Comparison of ENCODE assay signal across 8 cellular contexts in genomic region chr7:105269397-105269796, GRCh38.
A peak's percentile ranks its signal among the peaks of the same experiment; 100 is the strongest.
DNase-seq lines count a peak whose midpoint lies in the region; ATAC-seq and TF ChIP-seq lines count a peak whose summit lies in the region.

No MANE protein-coding gene starts in this region.

- H3K9ac ChIP-seq in HUES64 (ENCODE audit: low read depth, low read length): no peak overlapping the region

- no peaks in the 10 kb centered on the region for H3K9me3 Mint-ChIP-seq in activated T-cell treated with anti-CD3 and anti-CD28 coated beads, Interleukin-2, amount 50 U/mL, for 72 hours
- H3K9me3 Mint-ChIP-seq in memory B cell: no peaks in the 10 kb centered on the region

- no peaks in the 10 kb centered on the region for H3K27me3 ChIP-seq in HUES64 (ENCODE audit: insufficient read depth, low read length)
- no peaks in the 10 kb centered on the region for H3K27me3 ChIP-seq in brain microvascular endothelial cell (replicated peaks)
- no peaks in the 10 kb centered on the region for H3K27me3 ChIP-seq in aorta (ENCODE audit: control insufficient read depth in 1 of 2, insufficient read depth in 2 of 2, low read length in 1 of 2)

- H3K27ac ChIP-seq in HUES64 (ENCODE audit: low read depth, low read length) (peak overlapping the region; percentile 19; the same call in 1 of the 2 replicates), brain microvascular endothelial cell (peak overlapping the region; percentile 74), aorta (ENCODE audit: low read depth in 1 of 2, low read length in 2 of 2) (no peak overlapping the region)

- no peaks in the 10 kb centered on the region for H3K27me3 Mint-ChIP-seq in activated T-cell treated with anti-CD3 and anti-CD28 coated beads, Interleukin-2, amount 50 U/mL, for 72 hours (ENCODE audit: low read depth)
- H3K27me3 Mint-ChIP-seq in memory B cell: no peaks in the 10 kb centered on the region

- in situ Hi-C loops in brain microvascular endothelial cell (cut with HindIII; ENCODE audit: low pct_ligation_motif_present, low sequenced_read_pairs): no loop called here

- no peaks in the 10 kb centered on the region for H3K36me3 Mint-ChIP-seq in activated T-cell treated with anti-CD3 and anti-CD28 coated beads, Interleukin-2, amount 50 U/mL, for 72 hours (ENCODE audit: insufficient read depth in 2 of 2)
- H3K36me3 Mint-ChIP-seq in memory B cell: no peaks in the 10 kb centered on the region

- peak overlapping the region; percentile 89 to 97 for H3K4me3 Mint-ChIP-seq in activated T-cell treated with anti-CD3 and anti-CD28 coated beads, Interleukin-2, amount 50 U/mL, for 72 hours
- H3K4me3 Mint-ChIP-seq in memory B cell: peak overlapping the region; percentile 93

- H3K9me3 ChIP-seq in HUES64 (ENCODE audit: insufficient read depth, low read depth, low read length) (no peaks in the 10 kb centered on the region), aorta (ENCODE audit: control insufficient read depth, low read length) (no peaks in the 10 kb centered on the region)

- TF ChIP-seq CTCF in brain microvascular endothelial cell (IDR thresholded peaks at IDR 0.05; ENCODE audit: low read depth, low read length, missing control alignments): no peak

- no peak for DNase-seq in activated T-cell treated with anti-CD3 and anti-CD28 coated beads, Interleukin-2, amount 50 U/mL, for 72 hours
- DNase-seq in activated T-cell treated with anti-CD3 and anti-CD28 coated beads for 4 hours (no peak), brain microvascular endothelial cell (no peak), memory B cell (ENCODE audit: low spot score in 2 of 2) (no peak), aorta (no peak), SKM-1 treated with dmso at 0.1 percent for 144 hours (lab: John Stamatoyannopoulos, UW; ENCODE audit: unreplicated experiment) (no peak), NCI-H1105 (lab: John Stamatoyannopoulos, UW) (no peak)

- peak; percentile 5 to 25 for ATAC-seq in activated T-cell treated with anti-CD3 and anti-CD28 coated beads, Interleukin-2, amount 50 U/mL, for 72 hours (replicated peaks in 1 of 2)
- ATAC-seq in memory B cell (ENCODE audit: low read depth): peak; percentile 51
- ATAC-seq in aorta (ENCODE audit: low FRiP score): peak; percentile 47

- WGBS in HUES64: 40% methylated on average over 1 of the region's 3 CpGs
- WGBS in aorta, 2 donors: 0% methylated on average over 3 of the region's 3 CpGs

- H3K4me1 ChIP-seq in HUES64 (ENCODE audit: insufficient read depth, low read length) (peaks cover 21% of the 10 kb centered on the region), aorta (ENCODE audit: control insufficient read depth in 1 of 2, insufficient read depth in 2 of 2, low read length in 2 of 2) (no peaks in the 10 kb centered on the region)

- intact Hi-C loops in aorta (cut with DNase I): no loop called here

- H3K36me3 ChIP-seq in HUES64 (ENCODE audit: insufficient read depth, low read length) (no peaks in the 10 kb centered on the region), brain microvascular endothelial cell (replicated peaks) (no peaks in the 10 kb centered on the region), aorta (ENCODE audit: control insufficient read depth in 1 of 2, insufficient read depth in 2 of 2, low read length in 1 of 2) (no peaks in the 10 kb centered on the region)

- no peak overlapping the region for H3K4me3 ChIP-seq in HUES64 (ENCODE audit: low read length)
- peak overlapping the region; percentile 39 for H3K4me3 ChIP-seq in brain microvascular endothelial cell (ENCODE audit: low read depth, low read length)
- peak overlapping the region; percentile 67 to 82 for H3K4me3 ChIP-seq in aorta (ENCODE audit: low read length in 2 of 2)

- peak overlapping the region; percentile 98 for H3K27ac Mint-ChIP-seq in activated T-cell treated with anti-CD3 and anti-CD28 coated beads, Interleukin-2, amount 50 U/mL, for 72 hours
- H3K27ac Mint-ChIP-seq in memory B cell: peak overlapping the region; percentile 86

- H3K4me1 Mint-ChIP-seq in activated T-cell treated with anti-CD3 and anti-CD28 coated beads, Interleukin-2, amount 50 U/mL, for 72 hours (ENCODE audit: low read depth): peaks cover 61% of the 10 kb centered on the region
- H3K4me1 Mint-ChIP-seq in memory B cell: peaks cover 45% of the 10 kb centered on the region

Comparison
In these comparisons a context has a peak if more than half of its experiments do, and no peak if none do; other contexts are left out.
1. H3K27ac ChIP-seq: peak in HUES64 (single experiment) and brain microvascular endothelial cell (single experiment); none in aorta (0 of 2).
2. Peak in every context shown above with its lines, with median percentiles within 50 percentile points of each other: ATAC-seq.